21 cellular contexts compared by ENCODE assay signal in the genomic region with DNA sequence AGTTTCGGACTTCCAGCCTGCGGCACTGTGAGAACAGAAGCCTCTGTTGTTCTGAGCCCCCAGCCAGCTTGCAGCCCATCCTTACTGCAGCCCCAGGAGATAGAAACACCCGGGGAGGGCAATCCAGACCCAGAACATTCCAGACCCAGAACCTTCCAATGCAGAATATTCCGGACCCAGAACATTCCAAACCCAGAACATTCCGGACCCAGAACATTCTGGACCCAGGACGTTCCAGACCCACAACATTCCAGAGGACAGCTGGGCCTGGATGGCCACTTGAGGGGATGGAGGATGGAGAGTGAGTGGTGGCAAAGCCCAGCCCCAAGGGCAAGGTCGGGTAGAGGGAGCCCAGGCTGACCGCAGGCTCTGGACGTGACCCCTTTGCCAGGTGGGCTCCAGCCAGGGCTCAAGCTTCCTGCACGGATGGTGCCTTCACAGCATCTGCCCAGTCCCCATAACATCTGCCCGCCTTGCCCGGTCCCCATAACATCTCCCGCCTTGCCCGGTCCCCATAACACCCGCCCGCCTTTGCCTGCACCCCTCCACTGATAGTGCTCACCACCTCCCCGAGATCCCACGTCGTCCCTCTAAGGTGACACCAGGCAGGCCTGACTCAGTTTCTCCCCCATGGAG. TPM values are rescaled to one million over a fixed set of nuclear protein-coding genes. Genes with fewer than 3 reads are reported as not detected.
"Had no signal": no experiment of that assay in that cellular context is flagged by ENCODE, and none has a peak within 500 bp of the region (broad histone marks: within the 10 kb centered on the region; RNA-seq: fewer than 3 reads in every experiment).

No MANE protein-coding gene starts in this region.

- H3K9me3 ChIP-seq: esophagus squamous epithelium, tibial artery had no signal

- H3K4me3 Mint-ChIP-seq: activated CD4-positive, alpha-beta T cell treated with anti-CD3 and anti-CD28 coated beads for 36 hours; activated naive CD8-positive, alpha-beta T cell treated with anti-CD3 and anti-CD28 coated beads for 36 hours; activated T-helper 17 cell treated with anti-CD3 and anti-CD28 coated beads, Interleukin-2, amount 50 U/mL, for 72 hours; natural killer cell had no signal

- H3K27ac Mint-ChIP-seq: activated CD4-positive, alpha-beta T cell treated with anti-CD3 and anti-CD28 coated beads for 36 hours; activated naive CD8-positive, alpha-beta T cell treated with anti-CD3 and anti-CD28 coated beads for 36 hours; activated T-helper 17 cell treated with anti-CD3 and anti-CD28 coated beads, Interleukin-2, amount 50 U/mL, for 72 hours; natural killer cell had no signal

- DNase-seq: activated CD4-positive, alpha-beta T cell treated with anti-CD3 and anti-CD28 coated beads for 36 hours; activated CD4-positive, alpha-beta T cell treated with anti-CD3 and anti-CD28 coated beads, Interleukin-2, amount 50 U/mL, for 48 hours; activated naive CD4-positive, alpha-beta T cell; activated naive CD8-positive, alpha-beta T cell treated with anti-CD3 and anti-CD28 coated beads for 36 hours; activated T-cell treated with anti-CD3 and anti-CD28 coated beads for 4 hours; amniotic stem cell; dermis blood vessel endothelial cell; effector memory CD4-positive, alpha-beta T cell; esophagus squamous epithelium; natural killer cell; nucleus accumbens; stimulated activated CD4-positive, alpha-beta T cell treated with anti-CD3 and anti-CD28 coated beads, Interleukin-1b, Interleukin-23, amount 100 ng/mL, for 48 hours; stimulated activated CD8-positive, alpha-beta memory T cell treated with anti-CD3 and anti-CD28 coated beads, Interleukin-4, amount 100 ng/mL, for 48 hours; stimulated activated naive CD8-positive, alpha-beta T cell treated with anti-CD3 and anti-CD28 coated beads, Interleukin-15, Interleukin-2, amounts not matched to agents 100 U/mL and 50 U/mL, for 24 hours; substantia nigra; T-helper 2 cell; tibial artery had no signal

- H3K36me3 Mint-ChIP-seq: activated naive CD8-positive, alpha-beta T cell treated with anti-CD3 and anti-CD28 coated beads for 36 hours; natural killer cell had no signal

- H3K9me3 Mint-ChIP-seq: activated naive CD8-positive, alpha-beta T cell treated with anti-CD3 and anti-CD28 coated beads for 36 hours; activated T-helper 17 cell treated with anti-CD3 and anti-CD28 coated beads, Interleukin-2, amount 50 U/mL, for 72 hours; natural killer cell had no signal

- H3K4me3 ChIP-seq: esophagus squamous epithelium, tibial artery had no signal

- H3K36me3 ChIP-seq: esophagus squamous epithelium, tibial artery had no signal

- H3K4me1 ChIP-seq: tibial artery had no signal

- H3K27ac ChIP-seq: esophagus squamous epithelium, tibial artery had no signal

- ATAC-seq: activated CD4-positive, alpha-beta T cell treated with anti-CD3 and anti-CD28 coated beads for 36 hours; activated T-helper 17 cell treated with anti-CD3 and anti-CD28 coated beads, Interleukin-2, amount 50 U/mL, for 72 hours; natural killer cell; stimulated activated naive CD8-positive, alpha-beta T cell treated with anti-CD3 and anti-CD28 coated beads, Interleukin-15, Interleukin-2, amounts not matched to agents 100 U/mL and 50 U/mL, for 24 hours had no signal

- H3K4me1 Mint-ChIP-seq: activated naive CD8-positive, alpha-beta T cell treated with anti-CD3 and anti-CD28 coated beads for 36 hours; activated T-helper 17 cell treated with anti-CD3 and anti-CD28 coated beads, Interleukin-2, amount 50 U/mL, for 72 hours had no signal

RNA-seq across cellular contexts. Expression of a gene that starts 3.5 kb away (rescaled TPM):
- total RNA-seq: chondrocyte, dermis blood vessel endothelial cell, endothelial cell of umbilical vein, renal cortical epithelial cell had no signal
